Comparison of ENCODE assay signal across 1 cellular context in the genomic region with DNA sequence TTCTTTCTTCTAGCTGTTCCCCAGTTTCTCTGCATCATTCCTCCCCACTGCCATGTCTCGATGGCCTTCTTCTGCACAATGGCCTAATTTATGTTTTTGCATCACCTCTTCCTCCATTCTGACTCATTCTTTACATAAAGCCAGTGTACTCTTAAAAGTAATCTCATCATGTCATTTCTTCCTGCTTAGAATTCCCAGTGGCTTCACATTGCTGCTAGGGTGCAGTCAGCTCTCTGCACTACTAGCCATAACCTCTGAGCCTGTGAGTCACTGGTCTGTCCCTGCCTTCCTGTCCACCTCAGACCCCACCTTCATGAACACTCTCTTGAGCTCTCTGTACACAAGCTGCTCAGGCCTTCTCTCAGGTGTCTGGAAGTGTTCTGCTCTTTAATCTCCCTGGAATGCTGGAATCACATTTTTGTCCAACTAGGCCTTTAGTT.
TF ChIP-seq lines count a peak whose summit lies in the region.

No MANE protein-coding gene starts in this region.

TF ChIP-seq in HepG2, 621 proteins besides CTCF, POLR2A, EP300 and RAD21 (continued from another document and continues in another):
- TF ChIP-seq, protein P1, sequence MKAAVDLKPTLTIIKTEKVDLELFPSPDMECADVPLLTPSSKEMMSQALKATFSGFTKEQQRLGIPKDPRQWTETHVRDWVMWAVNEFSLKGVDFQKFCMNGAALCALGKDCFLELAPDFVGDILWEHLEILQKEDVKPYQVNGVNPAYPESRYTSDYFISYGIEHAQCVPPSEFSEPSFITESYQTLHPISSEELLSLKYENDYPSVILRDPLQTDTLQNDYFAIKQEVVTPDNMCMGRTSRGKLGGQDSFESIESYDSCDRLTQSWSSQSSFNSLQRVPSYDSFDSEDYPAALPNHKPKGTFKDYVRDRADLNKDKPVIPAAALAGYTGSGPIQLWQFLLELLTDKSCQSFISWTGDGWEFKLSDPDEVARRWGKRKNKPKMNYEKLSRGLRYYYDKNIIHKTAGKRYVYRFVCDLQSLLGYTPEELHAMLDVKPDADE (CRISPR knock-in tag; IDR thresholded peaks at IDR 0.05) = no peak
- TF ChIP-seq ZNF44 (CRISPR knock-in tag; IDR thresholded peaks at IDR 0.05) (no peak), TCF12 (IDR thresholded peaks at IDR 0.05) (no peak), TCF12 (CRISPR knock-in tag; IDR thresholded peaks at IDR 0.05) (no peak), ZFP62 (CRISPR knock-in tag; IDR thresholded peaks at IDR 0.05) (no peak), THAP11 (CRISPR knock-in tag; IDR thresholded peaks at IDR 0.05) (no peak), RBM39 (IDR thresholded peaks at IDR 0.05; ENCODE audit: low read depth, low read length, poor library complexity, severe bottlenecking) (no peak), SETDB1 (CRISPR knock-in tag; IDR thresholded peaks at IDR 0.05; ENCODE audit: borderline replicate concordance) (no peak), ZNF34 (CRISPR knock-in tag; IDR thresholded peaks at IDR 0.05; ENCODE audit: borderline replicate concordance) (no peak), MYC (CRISPR knock-in tag; IDR thresholded peaks at IDR 0.05; ENCODE audit: borderline replicate concordance) (no peak), HNRNPL (IDR thresholded peaks at IDR 0.05; ENCODE audit: low read depth, low read length) (no peak), PRPF4 (IDR thresholded peaks at IDR 0.05; ENCODE audit: low read depth, low read length, poor library complexity, severe bottlenecking) (no peak), ZNF160 (CRISPR knock-in tag; IDR thresholded peaks at IDR 0.05) (no peak), ZFX (CRISPR knock-in tag; IDR thresholded peaks at IDR 0.05; ENCODE audit: low read depth) (peak; percentile 62), ETV6 (CRISPR knock-in tag; conservative IDR thresholded peaks at IDR 0.05) (no peak), RXRB (CRISPR knock-in tag; IDR thresholded peaks at IDR 0.05; ENCODE audit: borderline replicate concordance) (peak; percentile 63; the same call in 1 of the 2 replicates), TBX2 (CRISPR knock-in tag; IDR thresholded peaks at IDR 0.05; ENCODE audit: borderline replicate concordance) (no peak), ZNF101 (CRISPR knock-in tag; IDR thresholded peaks at IDR 0.05; ENCODE audit: borderline replicate concordance, low read depth) (no peak), FOXK1 (CRISPR knock-in tag; IDR thresholded peaks at IDR 0.05; ENCODE audit: borderline replicate concordance, low read depth) (no peak), GABPB1 (CRISPR knock-in tag; IDR thresholded peaks at IDR 0.05) (no peak), NPAS2 (CRISPR knock-in tag; IDR thresholded peaks at IDR 0.05; ENCODE audit: borderline replicate concordance) (no peak), ZNF550 (CRISPR knock-in tag; IDR thresholded peaks at IDR 0.05; ENCODE audit: borderline replicate concordance) (no peak), ZC3H4 (CRISPR knock-in tag; IDR thresholded peaks at IDR 0.05; ENCODE audit: borderline replicate concordance) (no peak), ESRRA (CRISPR knock-in tag; IDR thresholded peaks at IDR 0.05; ENCODE audit: low read depth) (no peak), RFXANK (CRISPR knock-in tag; IDR thresholded peaks at IDR 0.05) (no peak), PHF5A (CRISPR knock-in tag; IDR thresholded peaks at IDR 0.05; ENCODE audit: low read depth, unreplicated experiment) (no peak), HMG20A (CRISPR knock-in tag; IDR thresholded peaks at IDR 0.05; ENCODE audit: borderline replicate concordance) (peak; percentile 48; the same call in 1 of the 2 replicates), EHMT2 (IDR thresholded peaks at IDR 0.05; ENCODE audit: borderline replicate concordance, low read depth, low read length) (no peak), MED8 (CRISPR knock-in tag; IDR thresholded peaks at IDR 0.05; ENCODE audit: insufficient replicate concordance) (no peak), ZSCAN9 (CRISPR knock-in tag; IDR thresholded peaks at IDR 0.05; ENCODE audit: borderline replicate concordance) (no peak), RBFOX2 (IDR thresholded peaks at IDR 0.05; ENCODE audit: low read depth, low read length) (no peak), KDM2A (CRISPR knock-in tag; IDR thresholded peaks at IDR 0.05; ENCODE audit: borderline replicate concordance, low read depth) (no peak), ZNF337 (CRISPR knock-in tag; IDR thresholded peaks at IDR 0.05; ENCODE audit: borderline replicate concordance, low read depth) (no peak), HES4 (CRISPR knock-in tag; IDR thresholded peaks at IDR 0.05; ENCODE audit: borderline replicate concordance) (no peak), ZNF607 (CRISPR knock-in tag; IDR thresholded peaks at IDR 0.05; ENCODE audit: borderline replicate concordance) (no peak)
- TF ChIP-seq, protein P2, sequence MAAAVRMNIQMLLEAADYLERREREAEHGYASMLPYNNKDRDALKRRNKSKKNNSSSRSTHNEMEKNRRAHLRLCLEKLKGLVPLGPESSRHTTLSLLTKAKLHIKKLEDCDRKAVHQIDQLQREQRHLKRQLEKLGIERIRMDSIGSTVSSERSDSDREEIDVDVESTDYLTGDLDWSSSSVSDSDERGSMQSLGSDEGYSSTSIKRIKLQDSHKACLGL (CRISPR knock-in tag; IDR thresholded peaks at IDR 0.05) = no peak
- TF ChIP-seq, protein P3, sequence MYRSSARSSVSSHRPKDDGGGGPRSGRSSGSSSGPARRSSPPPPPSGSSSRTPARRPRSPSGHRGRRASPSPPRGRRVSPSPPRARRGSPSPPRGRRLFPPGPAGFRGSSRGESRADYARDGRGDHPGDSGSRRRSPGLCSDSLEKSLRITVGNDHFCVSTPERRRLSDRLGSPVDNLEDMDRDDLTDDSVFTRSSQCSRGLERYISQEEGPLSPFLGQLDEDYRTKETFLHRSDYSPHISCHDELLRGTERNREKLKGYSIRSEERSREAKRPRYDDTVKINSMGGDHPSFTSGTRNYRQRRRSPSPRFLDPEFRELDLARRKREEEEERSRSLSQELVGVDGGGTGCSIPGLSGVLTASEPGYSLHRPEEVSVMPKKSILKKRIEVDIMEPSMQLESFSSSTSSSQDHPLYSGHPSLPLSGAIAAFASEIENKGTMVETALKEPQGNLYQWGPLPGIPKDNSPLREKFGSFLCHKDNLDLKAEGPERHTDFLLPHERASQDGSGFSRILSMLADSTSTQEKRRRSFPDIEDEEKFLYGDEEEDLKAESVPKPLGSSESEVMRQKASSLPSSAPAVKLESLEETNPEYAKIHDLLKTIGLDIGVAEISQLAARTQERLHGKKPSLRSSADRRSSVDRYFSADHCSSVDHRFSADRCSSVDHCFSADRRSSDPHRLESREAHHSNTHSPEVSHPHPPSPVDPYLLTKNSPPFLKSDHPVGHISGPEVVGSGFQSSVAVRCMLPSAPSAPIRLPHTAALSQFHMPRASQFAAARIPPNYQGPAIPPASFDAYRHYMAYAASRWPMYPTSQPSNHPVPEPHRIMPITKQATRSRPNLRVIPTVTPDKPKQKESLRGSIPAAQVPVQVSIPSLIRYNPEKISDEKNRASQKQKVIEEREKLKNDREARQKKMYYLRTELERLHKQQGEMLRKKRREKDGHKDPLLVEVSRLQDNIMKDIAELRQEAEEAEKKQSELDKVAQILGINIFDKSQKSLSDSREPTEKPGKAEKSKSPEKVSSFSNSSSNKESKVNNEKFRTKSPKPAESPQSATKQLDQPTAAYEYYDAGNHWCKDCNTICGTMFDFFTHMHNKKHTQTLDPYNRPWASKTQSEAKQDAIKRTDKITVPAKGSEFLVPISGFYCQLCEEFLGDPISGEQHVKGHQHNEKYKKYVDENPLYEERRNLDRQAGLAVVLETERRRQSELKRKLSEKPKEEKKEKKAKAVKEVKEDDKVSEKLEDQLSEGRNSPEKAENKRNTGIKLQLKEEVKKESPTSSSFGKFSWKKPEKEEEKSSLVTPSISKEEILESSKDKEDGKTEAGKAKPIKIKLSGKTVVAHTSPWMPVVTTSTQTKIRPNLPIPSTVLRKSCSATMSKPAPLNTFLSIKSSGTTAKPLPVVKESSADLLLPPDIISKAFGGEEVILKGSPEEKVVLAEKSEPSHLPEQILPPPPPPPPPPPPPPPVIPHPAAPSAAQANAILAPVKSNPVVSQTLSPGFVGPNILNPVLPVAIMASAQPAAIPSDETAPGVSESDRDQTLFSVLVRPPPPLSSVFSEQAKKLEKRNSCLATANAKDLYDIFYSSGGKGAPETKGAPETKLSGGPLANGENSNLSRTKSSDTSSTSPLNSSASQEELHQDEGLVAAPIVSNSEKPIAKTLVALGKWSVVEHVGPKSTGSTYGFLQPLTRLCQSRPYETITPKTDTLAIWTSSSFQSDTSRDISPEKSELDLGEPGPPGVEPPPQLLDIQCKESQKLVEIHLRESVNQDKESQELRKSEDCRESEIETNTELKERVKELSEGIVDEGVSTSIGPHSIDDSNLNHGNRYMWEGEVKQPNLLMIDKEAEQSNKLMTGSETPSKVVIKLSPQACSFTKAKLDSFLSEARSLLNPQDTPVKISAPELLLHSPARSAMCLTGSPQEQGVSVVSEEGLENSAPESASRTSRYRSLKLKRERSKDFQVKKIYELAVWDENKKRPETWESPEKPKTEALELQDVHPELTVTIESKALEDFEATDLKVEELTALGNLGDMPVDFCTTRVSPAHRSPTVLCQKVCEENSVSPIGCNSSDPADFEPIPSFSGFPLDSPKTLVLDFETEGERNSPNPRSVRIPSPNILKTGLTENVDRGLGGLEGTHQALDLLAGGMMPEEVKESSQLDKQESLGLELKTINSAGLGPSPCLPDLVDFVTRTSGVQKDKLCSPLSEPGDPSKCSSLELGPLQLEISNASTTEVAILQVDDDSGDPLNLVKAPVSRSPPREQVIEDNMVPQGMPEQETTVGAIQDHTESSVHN (CRISPR knock-in tag; IDR thresholded peaks at IDR 0.05) = no peak
- TF ChIP-seq, protein P4, sequence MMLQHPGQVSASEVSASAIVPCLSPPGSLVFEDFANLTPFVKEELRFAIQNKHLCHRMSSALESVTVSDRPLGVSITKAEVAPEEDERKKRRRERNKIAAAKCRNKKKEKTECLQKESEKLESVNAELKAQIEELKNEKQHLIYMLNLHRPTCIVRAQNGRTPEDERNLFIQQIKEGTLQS (CRISPR knock-in tag; IDR thresholded peaks at IDR 0.05) = peak; percentile 74
- TF ChIP-seq, protein P5, sequence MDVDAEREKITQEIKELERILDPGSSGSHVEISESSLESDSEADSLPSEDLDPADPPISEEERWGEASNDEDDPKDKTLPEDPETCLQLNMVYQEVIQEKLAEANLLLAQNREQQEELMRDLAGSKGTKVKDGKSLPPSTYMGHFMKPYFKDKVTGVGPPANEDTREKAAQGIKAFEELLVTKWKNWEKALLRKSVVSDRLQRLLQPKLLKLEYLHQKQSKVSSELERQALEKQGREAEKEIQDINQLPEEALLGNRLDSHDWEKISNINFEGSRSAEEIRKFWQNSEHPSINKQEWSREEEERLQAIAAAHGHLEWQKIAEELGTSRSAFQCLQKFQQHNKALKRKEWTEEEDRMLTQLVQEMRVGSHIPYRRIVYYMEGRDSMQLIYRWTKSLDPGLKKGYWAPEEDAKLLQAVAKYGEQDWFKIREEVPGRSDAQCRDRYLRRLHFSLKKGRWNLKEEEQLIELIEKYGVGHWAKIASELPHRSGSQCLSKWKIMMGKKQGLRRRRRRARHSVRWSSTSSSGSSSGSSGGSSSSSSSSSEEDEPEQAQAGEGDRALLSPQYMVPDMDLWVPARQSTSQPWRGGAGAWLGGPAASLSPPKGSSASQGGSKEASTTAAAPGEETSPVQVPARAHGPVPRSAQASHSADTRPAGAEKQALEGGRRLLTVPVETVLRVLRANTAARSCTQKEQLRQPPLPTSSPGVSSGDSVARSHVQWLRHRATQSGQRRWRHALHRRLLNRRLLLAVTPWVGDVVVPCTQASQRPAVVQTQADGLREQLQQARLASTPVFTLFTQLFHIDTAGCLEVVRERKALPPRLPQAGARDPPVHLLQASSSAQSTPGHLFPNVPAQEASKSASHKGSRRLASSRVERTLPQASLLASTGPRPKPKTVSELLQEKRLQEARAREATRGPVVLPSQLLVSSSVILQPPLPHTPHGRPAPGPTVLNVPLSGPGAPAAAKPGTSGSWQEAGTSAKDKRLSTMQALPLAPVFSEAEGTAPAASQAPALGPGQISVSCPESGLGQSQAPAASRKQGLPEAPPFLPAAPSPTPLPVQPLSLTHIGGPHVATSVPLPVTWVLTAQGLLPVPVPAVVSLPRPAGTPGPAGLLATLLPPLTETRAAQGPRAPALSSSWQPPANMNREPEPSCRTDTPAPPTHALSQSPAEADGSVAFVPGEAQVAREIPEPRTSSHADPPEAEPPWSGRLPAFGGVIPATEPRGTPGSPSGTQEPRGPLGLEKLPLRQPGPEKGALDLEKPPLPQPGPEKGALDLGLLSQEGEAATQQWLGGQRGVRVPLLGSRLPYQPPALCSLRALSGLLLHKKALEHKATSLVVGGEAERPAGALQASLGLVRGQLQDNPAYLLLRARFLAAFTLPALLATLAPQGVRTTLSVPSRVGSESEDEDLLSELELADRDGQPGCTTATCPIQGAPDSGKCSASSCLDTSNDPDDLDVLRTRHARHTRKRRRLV (CRISPR knock-in tag; IDR thresholded peaks at IDR 0.05) = no peak
- TF ChIP-seq, protein P6, sequence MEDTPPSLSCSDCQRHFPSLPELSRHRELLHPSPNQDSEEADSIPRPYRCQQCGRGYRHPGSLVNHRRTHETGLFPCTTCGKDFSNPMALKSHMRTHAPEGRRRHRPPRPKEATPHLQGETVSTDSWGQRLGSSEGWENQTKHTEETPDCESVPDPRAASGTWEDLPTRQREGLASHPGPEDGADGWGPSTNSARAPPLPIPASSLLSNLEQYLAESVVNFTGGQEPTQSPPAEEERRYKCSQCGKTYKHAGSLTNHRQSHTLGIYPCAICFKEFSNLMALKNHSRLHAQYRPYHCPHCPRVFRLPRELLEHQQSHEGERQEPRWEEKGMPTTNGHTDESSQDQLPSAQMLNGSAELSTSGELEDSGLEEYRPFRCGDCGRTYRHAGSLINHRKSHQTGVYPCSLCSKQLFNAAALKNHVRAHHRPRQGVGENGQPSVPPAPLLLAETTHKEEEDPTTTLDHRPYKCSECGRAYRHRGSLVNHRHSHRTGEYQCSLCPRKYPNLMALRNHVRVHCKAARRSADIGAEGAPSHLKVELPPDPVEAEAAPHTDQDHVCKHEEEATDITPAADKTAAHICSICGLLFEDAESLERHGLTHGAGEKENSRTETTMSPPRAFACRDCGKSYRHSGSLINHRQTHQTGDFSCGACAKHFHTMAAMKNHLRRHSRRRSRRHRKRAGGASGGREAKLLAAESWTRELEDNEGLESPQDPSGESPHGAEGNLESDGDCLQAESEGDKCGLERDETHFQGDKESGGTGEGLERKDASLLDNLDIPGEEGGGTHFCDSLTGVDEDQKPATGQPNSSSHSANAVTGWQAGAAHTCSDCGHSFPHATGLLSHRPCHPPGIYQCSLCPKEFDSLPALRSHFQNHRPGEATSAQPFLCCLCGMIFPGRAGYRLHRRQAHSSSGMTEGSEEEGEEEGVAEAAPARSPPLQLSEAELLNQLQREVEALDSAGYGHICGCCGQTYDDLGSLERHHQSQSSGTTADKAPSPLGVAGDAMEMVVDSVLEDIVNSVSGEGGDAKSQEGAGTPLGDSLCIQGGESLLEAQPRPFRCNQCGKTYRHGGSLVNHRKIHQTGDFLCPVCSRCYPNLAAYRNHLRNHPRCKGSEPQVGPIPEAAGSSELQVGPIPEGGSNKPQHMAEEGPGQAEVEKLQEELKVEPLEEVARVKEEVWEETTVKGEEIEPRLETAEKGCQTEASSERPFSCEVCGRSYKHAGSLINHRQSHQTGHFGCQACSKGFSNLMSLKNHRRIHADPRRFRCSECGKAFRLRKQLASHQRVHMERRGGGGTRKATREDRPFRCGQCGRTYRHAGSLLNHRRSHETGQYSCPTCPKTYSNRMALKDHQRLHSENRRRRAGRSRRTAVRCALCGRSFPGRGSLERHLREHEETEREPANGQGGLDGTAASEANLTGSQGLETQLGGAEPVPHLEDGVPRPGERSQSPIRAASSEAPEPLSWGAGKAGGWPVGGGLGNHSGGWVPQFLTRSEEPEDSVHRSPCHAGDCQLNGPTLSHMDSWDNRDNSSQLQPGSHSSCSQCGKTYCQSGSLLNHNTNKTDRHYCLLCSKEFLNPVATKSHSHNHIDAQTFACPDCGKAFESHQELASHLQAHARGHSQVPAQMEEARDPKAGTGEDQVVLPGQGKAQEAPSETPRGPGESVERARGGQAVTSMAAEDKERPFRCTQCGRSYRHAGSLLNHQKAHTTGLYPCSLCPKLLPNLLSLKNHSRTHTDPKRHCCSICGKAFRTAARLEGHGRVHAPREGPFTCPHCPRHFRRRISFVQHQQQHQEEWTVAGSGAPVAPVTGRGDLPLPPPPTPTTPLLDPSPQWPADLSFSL (CRISPR knock-in tag; IDR thresholded peaks at IDR 0.05) = no peak
